ENCODE assay signal across 14 cellular contexts in genomic region chr5:59698774-59699173, GRCh38.
"Had no signal": no experiment of that assay in that cellular context is flagged by ENCODE, and none has a peak within 500 bp of the region (broad histone marks: within the 10 kb centered on the region; RNA-seq: fewer than 3 reads in every experiment).

No MANE protein-coding gene starts in this region.

- H3K27ac ChIP-seq: neutrophil, stomach, thoracic aorta, WERI-Rb-1 had no signal

- H3K36me3 ChIP-seq: stomach, thoracic aorta, WERI-Rb-1 had no signal

- H3K9me3 Mint-ChIP-seq: activated CD8-positive, alpha-beta T cell treated with anti-CD3 and anti-CD28 coated beads for 36 hours had no signal

- H3K4me1 Mint-ChIP-seq: naive thymus-derived CD4-positive, alpha-beta T cell had no signal

- DNase-seq: activated CD4-positive, alpha-beta T cell treated with anti-CD3 and anti-CD28 coated beads for 4 hours; activated CD8-positive, alpha-beta memory T cell treated with anti-CD3 and anti-CD28 coated beads, Interleukin-2, amount 50 U/mL, for 4 hours; activated CD8-positive, alpha-beta T cell treated with anti-CD3 and anti-CD28 coated beads for 36 hours; activated naive CD4-positive, alpha-beta T cell; aorta; hypothalamus; kidney glomerular epithelial cell; naive thymus-derived CD4-positive, alpha-beta T cell; stimulated activated CD4-positive, alpha-beta T cell treated with anti-CD3 and anti-CD28 coated beads, Interleukin-4, amount 100 ng/mL, for 4 hours; stomach; WERI-Rb-1 had no signal

- ATAC-seq: activated CD8-positive, alpha-beta T cell treated with anti-CD3 and anti-CD28 coated beads for 36 hours; esophagus mucosa; naive thymus-derived CD4-positive, alpha-beta T cell had no signal

- H3K4me1 ChIP-seq: stomach had no signal

- H3K27ac Mint-ChIP-seq: activated CD8-positive, alpha-beta T cell treated with anti-CD3 and anti-CD28 coated beads for 36 hours; naive thymus-derived CD4-positive, alpha-beta T cell had no signal

- H3K27me3 ChIP-seq: neutrophil, stomach had no signal

- H3K4me3 Mint-ChIP-seq: activated CD8-positive, alpha-beta T cell treated with anti-CD3 and anti-CD28 coated beads for 36 hours; naive thymus-derived CD4-positive, alpha-beta T cell had no signal

- H3K36me3 Mint-ChIP-seq: naive thymus-derived CD4-positive, alpha-beta T cell had no signal

- H3K4me3 ChIP-seq: stomach, thoracic aorta had no signal

- H3K9me3 ChIP-seq: neutrophil, stomach, thoracic aorta had no signal
